Comparison of ENCODE assay signal across 8 cellular contexts in the genomic region with DNA sequence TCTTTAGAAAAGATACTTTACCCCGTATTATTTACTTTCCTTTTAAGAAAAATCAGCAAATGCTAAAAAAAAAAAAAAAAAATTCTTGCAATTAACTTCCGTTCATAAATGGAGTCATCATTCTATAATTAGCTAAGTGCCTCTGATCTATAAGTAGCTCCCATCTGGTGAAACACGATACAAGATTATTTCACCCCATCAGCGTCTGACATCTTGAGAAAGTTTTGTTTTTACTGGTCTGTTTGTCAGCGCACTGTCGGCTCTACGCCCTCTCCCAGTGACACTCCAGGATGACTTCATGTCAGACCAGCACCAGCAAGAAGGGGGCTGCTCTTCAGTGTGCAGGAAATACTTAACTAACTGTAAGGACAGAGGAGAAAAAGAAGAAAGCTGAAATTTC.
DNase-seq lines count a peak whose midpoint lies in the region; ATAC-seq, FAIRE-seq and TF ChIP-seq lines count a peak whose summit lies in the region.

No MANE protein-coding gene starts in this region.

- peak overlapping the region; percentile 47 to 53 for H3K4me3 Mint-ChIP-seq in activated T-cell treated with anti-CD3 and anti-CD28 coated beads, Interleukin-2, amount 50 U/mL, for 72 hours

- H3K27me3 ChIP-seq in AG04450 (ENCODE audit: control insufficient read depth, insufficient read depth, low read length) = no peaks in the 10 kb centered on the region
- H3K27me3 ChIP-seq in lower lobe of right lung (ENCODE audit: low read depth) = no peaks in the 10 kb centered on the region

- peaks cover 25 to 36% of the 10 kb centered on the region in 2 donors for H3K36me3 Mint-ChIP-seq in activated T-cell treated with anti-CD3 and anti-CD28 coated beads, Interleukin-2, amount 50 U/mL, for 72 hours (ENCODE audit: insufficient read depth in 2 of 2)

- peak overlapping the region; percentile 25 for H3K27ac Mint-ChIP-seq in activated T-cell treated with anti-CD3 and anti-CD28 coated beads, Interleukin-2, amount 50 U/mL, for 72 hours

- H3K9me3 ChIP-seq in AG04450 (ENCODE audit: control insufficient read depth, insufficient read depth, low read length) (no peaks in the 10 kb centered on the region), lower lobe of right lung (no peaks in the 10 kb centered on the region)

- H3K27me3 Mint-ChIP-seq in activated T-cell treated with anti-CD3 and anti-CD28 coated beads, Interleukin-2, amount 50 U/mL, for 72 hours (ENCODE audit: low read depth) = no peaks in the 10 kb centered on the region

- DNase-seq in AG04450 (ENCODE audit: low read depth, low spot score) (peak; percentile 76), lower lobe of right lung (no peak), COR-L47 (lab: John Stamatoyannopoulos, UW) (no peak), HTR-8/SVneo (ENCODE audit: insufficient read length, low spot score) (no peak), DMS79 (lab: John Stamatoyannopoulos, UW) (no peak), NK-92 (lab: John Stamatoyannopoulos, UW; ENCODE audit: unreplicated experiment) (no peak)
- DNase-seq in activated T-cell treated with anti-CD3 and anti-CD28 coated beads, Interleukin-2, amount 50 U/mL, for 72 hours = peak; percentile 24 to 48

- intact Hi-C loops in lower lobe of right lung (cut with DNase I) = no loop called here

- FAIRE-seq in HTR-8/SVneo (lab: Jason Lieb, UNC) = no peak

- H3K4me3 ChIP-seq in AG04450 (ENCODE audit: low read depth, low read length) (no peak overlapping the region), lower lobe of right lung (no peak overlapping the region)

- peaks cover 4% of the 10 kb centered on the region for H3K36me3 ChIP-seq in lower lobe of right lung

- peaks cover 19% of the 10 kb centered on the region for H3K4me1 ChIP-seq in lower lobe of right lung

- CTCF ChIA-PET in AG04450 (lab: Charles Lee) = interaction anchor here (0.9 to 1.3 kb wide), 2 partner anchors 27 to 29 kb away, joined by 3 to 14 read pairs; no protein-coding TSS in a partner anchor

- H3K9me3 Mint-ChIP-seq in activated T-cell treated with anti-CD3 and anti-CD28 coated beads, Interleukin-2, amount 50 U/mL, for 72 hours = peaks cover 2 to 3% of the 10 kb centered on the region in 2 donors

- no peak for TF ChIP-seq CTCF in AG04450 (IDR thresholded peaks at IDR 0.05; ENCODE audit: low read depth, low read length)
- TF ChIP-seq CTCF in lower lobe of right lung (IDR thresholded peaks at IDR 0.05) = no peak

- H3K27ac ChIP-seq in AG04450 (ENCODE audit: low read depth, low read length) = peak overlapping the region; percentile 92
- H3K27ac ChIP-seq in lower lobe of right lung = peak overlapping the region; percentile 12

- POLR2A ChIA-PET in AG04450 (lab: Yijun Ruan, JAX) = interaction anchor here (0.6 to 1.1 kb wide), 5 partner anchors 11 to 99 kb away, joined by 3 to 14 read pairs (median 6); no protein-coding TSS in a partner anchor

- H3K4me1 Mint-ChIP-seq in activated T-cell treated with anti-CD3 and anti-CD28 coated beads, Interleukin-2, amount 50 U/mL, for 72 hours (ENCODE audit: low read depth) = peaks cover 56% of the 10 kb centered on the region

- ATAC-seq in HG02798 (IDR thresholded peaks at IDR 0.05; ENCODE audit: poor library complexity, unreplicated experiment) (peak; percentile 70), lower lobe of right lung (peak in 1 of 2 donors; percentile 34)
- peak; percentile 66 to 74 for ATAC-seq in activated T-cell treated with anti-CD3 and anti-CD28 coated beads, Interleukin-2, amount 50 U/mL, for 72 hours (replicated peaks in 1 of 2)

Comparison
In these comparisons a context has a peak if more than half of its experiments do, and no peak if none do; other contexts are left out.
1. DNase-seq: peak in AG04450 (single experiment) and activated T-cell treated with anti-CD3 and anti-CD28 coated beads, Interleukin-2, amount 50 U/mL, for 72 hours (2 of 2); none in lower lobe of right lung (single experiment), COR-L47 (single experiment), HTR-8/SVneo (single experiment), DMS79 (single experiment) and NK-92 (single experiment).